In genomic region chr4:47217291-47217690, GRCh38 we compare ENCODE assay signal across 24 cellular contexts.
A peak's percentile ranks its signal among the peaks of the same experiment; 100 is the strongest.
DNase-seq lines count a peak whose midpoint lies in the region; ATAC-seq, FAIRE-seq and TF ChIP-seq lines count a peak whose summit lies in the region.
"Had no signal": no experiment of that assay in that cellular context is flagged by ENCODE, and none has a peak within 500 bp of the region (broad histone marks: within the 10 kb centered on the region; RNA-seq: fewer than 3 reads in every experiment).

No MANE protein-coding gene starts in this region.

- H3K9me3 ChIP-seq in HepG2 (ENCODE audit: low read length) (no peaks in the 10 kb centered on the region), right lobe of liver (no peaks in the 10 kb centered on the region), ascending aorta (no peaks in the 10 kb centered on the region), trophoblast cell (ENCODE audit: insufficient read depth, low read depth, low read length) (no peaks in the 10 kb centered on the region)
- H3K9me3 ChIP-seq: BE2C, BLaER1 had no signal

- WGBS in HepG2 (ENCODE audit: low lambda C conversion rate) = 0% methylated on average over 1 of the region's 1 CpG
- WGBS in right lobe of liver (ENCODE audit: insufficient coverage, low coverage, low lambda C conversion rate, missing lambda C conversion rate) = 23% methylated on average over 1 of the region's 1 CpG
- no CpG with 5 or more reads among the region's 1 CpG for WGBS in trophoblast cell (ENCODE audit: extremely low coverage, insufficient coverage, insufficient read length)

- no peak overlapping the region for H4K91ac ChIP-seq in trophoblast cell (ENCODE audit: low read depth, low read length)

- H3K23ac ChIP-seq in trophoblast cell (ENCODE audit: low read length) = no peak overlapping the region

- no peak overlapping the region for H4K12ac ChIP-seq in trophoblast cell (ENCODE audit: low read depth, low read length)

- H3K4me3 ChIP-seq in HepG2 (replicated peaks in 1 of 3; ENCODE audit: insufficient read depth in 1 of 3, low read depth in 2 of 3, low read length in 3 of 3) (no peak overlapping the region), right lobe of liver (no peak overlapping the region), epithelial cell of esophagus (ENCODE audit: low read length) (no peak overlapping the region), ascending aorta (no peak overlapping the region), trophoblast cell (ENCODE audit: low read depth, low read length) (no peak overlapping the region)
- H3K4me3 ChIP-seq: BLaER1 had no signal

- peaks cover 10% of the 10 kb centered on the region for H3K79me1 ChIP-seq in trophoblast cell (ENCODE audit: low read length)

- no peak for TF ChIP-seq EP300 in HepG2 (IDR thresholded peaks at IDR 0.05; ENCODE audit: low read depth in 2 of 2, low read length in 2 of 2)
- no peak for TF ChIP-seq EP300 in HepG2 (CRISPR knock-in tag; IDR thresholded peaks at IDR 0.05; ENCODE audit: borderline replicate concordance)

- no peak overlapping the region for H2AK5ac ChIP-seq in trophoblast cell (ENCODE audit: low read length)

- H2AFZ ChIP-seq in HepG2 (ENCODE audit: low read length) (no peak overlapping the region), trophoblast cell (ENCODE audit: insufficient read depth, low read length, poor library complexity) (no peak overlapping the region)

- CTCF ChIA-PET in HepG2 (lab: Yijun Ruan, JAX; ENCODE audit: low intra/inter-chr PET ratio, low total read pairs) = no interaction called here

- H3K27ac ChIP-seq in HepG2 (ENCODE audit: extremely low read length, insufficient read depth, low read length) (no peak overlapping the region), right lobe of liver (no peak overlapping the region), ascending aorta (no peak overlapping the region), trophoblast cell (ENCODE audit: low read depth, low read length) (no peak overlapping the region)
- H3K27ac ChIP-seq: BLaER1 had no signal

- TF ChIP-seq RAD21 in HepG2 (CRISPR knock-in tag; IDR thresholded peaks at IDR 0.05) = no peak

- no peak overlapping the region for H3K4ac ChIP-seq in trophoblast cell (ENCODE audit: low read depth, low read length)

- in situ Hi-C loops in HepG2 (cut with HindIII; ENCODE audit: extremely low pct_ligation_motif_present, low pct_unique_long_range_greater_than_20kb) = no loop called here

- H3K9ac ChIP-seq in HepG2 (ENCODE audit: insufficient read depth, low read depth, low read length) (no peak overlapping the region), trophoblast cell (ENCODE audit: low read length) (no peak overlapping the region)
- H3K9ac ChIP-seq: BLaER1 had no signal

- H2BK12ac ChIP-seq in trophoblast cell (ENCODE audit: low read length) = no peak overlapping the region

- H3K4me2 ChIP-seq in HepG2 (ENCODE audit: low read depth, low read length) = no peak overlapping the region
- no peak overlapping the region for H3K4me2 ChIP-seq in trophoblast cell (ENCODE audit: low read length)
- H3K4me2 ChIP-seq: BLaER1 had no signal

- H3K36me3 ChIP-seq in HepG2 (replicated peaks in 1 of 2; ENCODE audit: control insufficient read depth in 1 of 2, insufficient read depth in 2 of 2, low read length in 2 of 2) (no peaks in the 10 kb centered on the region), right lobe of liver (no peaks in the 10 kb centered on the region), ascending aorta (no peaks in the 10 kb centered on the region), trophoblast cell (ENCODE audit: control insufficient read depth in 1 of 2, insufficient read depth in 2 of 2, low read length in 2 of 2) (no peaks in the 10 kb centered on the region)
- H3K36me3 ChIP-seq: BE2C, BLaER1 had no signal

- no peak overlapping the region for H3K14ac ChIP-seq in trophoblast cell (ENCODE audit: low read length)

- no peaks in the 10 kb centered on the region for H4K20me1 ChIP-seq in HepG2 (ENCODE audit: insufficient read depth, low read length)
- H4K20me1 ChIP-seq: BLaER1 had no signal

- H3K79me2 ChIP-seq in HepG2 (ENCODE audit: insufficient read depth, low read length) (no peaks in the 10 kb centered on the region), trophoblast cell (ENCODE audit: control insufficient read depth, insufficient read depth, low read length, poor library complexity) (peaks cover 1% of the 10 kb centered on the region)

- H3K27me3 ChIP-seq in HepG2 (ENCODE audit: control insufficient read depth in 1 of 2, insufficient read depth in 2 of 2, low read length in 2 of 2) (no peaks in the 10 kb centered on the region), right lobe of liver (no peaks in the 10 kb centered on the region), ascending aorta (no peaks in the 10 kb centered on the region), trophoblast cell (ENCODE audit: insufficient read depth, low read length) (no peaks in the 10 kb centered on the region)
- H3K27me3 ChIP-seq: BE2C, BLaER1 had no signal

- POLR2A ChIA-PET in HepG2 (lab: Yijun Ruan, JAX) = no interaction called here

- H3K4me1 ChIP-seq in HepG2 (ENCODE audit: insufficient read depth, low read length) (no peaks in the 10 kb centered on the region), right lobe of liver (no peaks in the 10 kb centered on the region), ascending aorta (no peaks in the 10 kb centered on the region), trophoblast cell (ENCODE audit: control insufficient read depth in 1 of 2, insufficient read depth in 2 of 2, low read length in 2 of 2) (peaks cover 2 to 4% of the 10 kb centered on the region in 2 experiments)
- H3K4me1 ChIP-seq: BLaER1 had no signal

- BruUV-seq in HepG2 (replicated peaks; lab: Mats Ljungman, UMichigan) = no TSS peak

- FAIRE-seq in HepG2 (lab: Jason Lieb, UNC) (no peak), frontal cortex (lab: Jason Lieb, UNC) (peak; percentile 23)
- FAIRE-seq: A204.1, G401.6, GM12891, GM19239 had no signal

- no peak overlapping the region for H4K8ac ChIP-seq in trophoblast cell (ENCODE audit: low read depth, low read length)

- no peak overlapping the region for H3K18ac ChIP-seq in trophoblast cell (ENCODE audit: low read length)

- TF ChIP-seq POLR2A in HepG2 (IDR thresholded peaks at IDR 0.05; ENCODE audit: insufficient read depth in 1 of 2, low read depth in 2 of 2, low read length in 2 of 2) (no peak), right lobe of liver (IDR thresholded peaks at IDR 0.05) (no peak)

- intact Hi-C loops in HepG2 (cut with micrococcal nuclease; ENCODE audit: unreplicated experiment) (no loop called here), right lobe of liver (cut with DNase I) (no loop called here), ascending aorta (cut with DNase I) (no loop called here)

- no peak overlapping the region for H2BK120ac ChIP-seq in trophoblast cell (ENCODE audit: insufficient read depth, low read length, poor library complexity)

- TF ChIP-seq CTCF in HepG2 (CRISPR knock-in tag; IDR thresholded peaks at IDR 0.05) (no peak), right lobe of liver (IDR thresholded peaks at IDR 0.05) (no peak), epithelial cell of esophagus (IDR thresholded peaks at IDR 0.05; ENCODE audit: insufficient read depth, low read depth, low read length, missing control alignments) (no peak), ascending aorta (IDR thresholded peaks at IDR 0.05) (no peak)

- DNase-seq in HepG2 (ENCODE audit: low spot score) = no peak
- no peak for DNase-seq in right lobe of liver
- DNase-seq in epithelial cell of esophagus (ENCODE audit: low read depth) = peak; percentile 51
- no peak for DNase-seq in frontal cortex (ENCODE audit: low spot score in 2 of 2)
- DNase-seq in ascending aorta (ENCODE audit: low spot score in 2 of 2) = no peak
- DNase-seq in trophoblast cell = no peak
- DNase-seq in NK-92 (lab: John Stamatoyannopoulos, UW; ENCODE audit: unreplicated experiment) = no peak
- DNase-seq: 8988T; ACHN; C1 segment of cervical spinal cord; CD4-positive, alpha-beta memory T cell; CD4-positive, CD25-positive, alpha-beta regulatory T cell; CD8-positive, alpha-beta memory T cell; COR-L47; DMS 273 treated with DMSO at 0.1 percent for 48 hours; DMS153; DMS79 treated with DMSO at 0.1 percent for 48 hours; GF-D8 had no signal

- ATAC-seq in HepG2 (no peak), right lobe of liver (no peak)

- no peak overlapping the region for H2BK5ac ChIP-seq in trophoblast cell (ENCODE audit: low read depth, low read length, poor library complexity)

TF ChIP-seq in HepG2, 621 proteins besides CTCF, POLR2A, EP300 and RAD21:
- no peak for TF ChIP-seq DMTF1 (CRISPR knock-in tag; IDR thresholded peaks at IDR 0.05)
- no peak for TF ChIP-seq KMT2B (CRISPR knock-in tag; IDR thresholded peaks at IDR 0.05)
- TF ChIP-seq HCFC1 (IDR thresholded peaks at IDR 0.05; ENCODE audit: low read depth, low read length) = no peak
- TF ChIP-seq ATF7 (IDR thresholded peaks at IDR 0.05) = peak; percentile 32; the same call in 1 of the 2 replicates
- TF ChIP-seq ATF7 (CRISPR knock-in tag; IDR thresholded peaks at IDR 0.05) = no peak
